34 cellular contexts compared by ENCODE assay signal in the genomic region with DNA sequence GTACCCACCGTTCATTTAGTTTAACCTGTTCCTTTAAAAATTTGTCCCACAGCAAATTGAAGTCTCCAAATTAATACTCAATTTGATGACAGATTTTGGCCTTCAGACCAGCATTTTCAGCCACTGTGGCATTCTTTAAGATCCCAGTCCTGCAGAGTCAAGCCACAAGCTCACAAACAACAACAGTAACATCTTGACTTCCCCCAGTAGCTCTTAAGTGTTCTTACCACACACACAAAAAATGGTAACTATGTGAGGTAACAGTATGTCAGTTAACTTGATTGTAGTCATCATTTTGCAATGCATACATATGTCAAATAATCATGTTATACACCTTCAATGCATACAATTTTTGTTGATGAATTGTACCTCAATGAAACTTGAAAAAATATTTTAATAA.
"Had no signal": no experiment of that assay in that cellular context is flagged by ENCODE, and none has a peak within 500 bp of the region (broad histone marks: within the 10 kb centered on the region; RNA-seq: fewer than 3 reads in every experiment).

No MANE protein-coding gene starts in this region.

- H3K36me3 ChIP-seq: adrenal gland, ascending aorta, cardiac muscle cell, esophagus muscularis mucosa, gastrocnemius medialis, heart left ventricle had no signal

- H3K9me3 ChIP-seq: adrenal gland, ascending aorta, body of pancreas, esophagus muscularis mucosa, gastrocnemius medialis had no signal

- H3K27ac ChIP-seq: adrenal gland, ascending aorta, body of pancreas, cardiac muscle cell, esophagus muscularis mucosa, foreskin keratinocyte, gastrocnemius medialis, heart left ventricle, VCaP had no signal

- H3K4me3 ChIP-seq: adrenal gland, ascending aorta, body of pancreas, cardiac muscle cell, esophagus muscularis mucosa, gastrocnemius medialis, heart left ventricle had no signal

- ATAC-seq: activated CD8-positive, alpha-beta T cell treated with anti-CD3 and anti-CD28 coated beads for 36 hours; activated naive CD8-positive, alpha-beta T cell treated with anti-CD3 and anti-CD28 coated beads, Interleukin-2, amount 50 U/mL, for 24 hours; activated T-cell treated with anti-CD3 and anti-CD28 coated beads, Interleukin-2, amount 50 U/mL, for 4 hours; activated T-helper 17 cell treated with anti-CD3 and anti-CD28 coated beads, Interleukin-2, amount 50 U/mL, for 72 hours; body of pancreas; effector memory CD8-positive, alpha-beta T cell; gastrocnemius medialis; heart left ventricle; T-helper 17 cell; WTC11 had no signal

- H3K4me3 Mint-ChIP-seq: activated CD8-positive, alpha-beta T cell treated with anti-CD3 and anti-CD28 coated beads for 36 hours; activated naive CD4-positive, alpha-beta T cell treated with anti-CD3 and anti-CD28 coated beads for 36 hours; activated naive CD4-positive, alpha-beta T cell treated with anti-CD3 and anti-CD28 coated beads, Interleukin-2, amount 50 U/mL, for 24 hours; activated naive CD8-positive, alpha-beta T cell treated with anti-CD3 and anti-CD28 coated beads for 36 hours; activated naive CD8-positive, alpha-beta T cell treated with anti-CD3 and anti-CD28 coated beads, Interleukin-2, amount 50 U/mL, for 24 hours; activated T-cell treated with anti-CD3 and anti-CD28 coated beads, Interleukin-2, amount 50 U/mL, for 4 hours; activated T-helper 17 cell treated with anti-CD3 and anti-CD28 coated beads, Interleukin-2, amount 50 U/mL, for 72 hours; effector memory CD8-positive, alpha-beta T cell; T-helper 17 cell; T-helper 2 cell treated with Interferon-gamma antibody and Interleukin-4, amounts not matched to agents 5 μg/mL and 100 μg/mL, for 36 hours; WTC11 had no signal

- FAIRE-seq: colon had no signal

- H3K4me1 ChIP-seq: adrenal gland, ascending aorta, body of pancreas, esophagus muscularis mucosa, foreskin keratinocyte, gastrocnemius medialis, heart left ventricle had no signal

- H3K27me3 Mint-ChIP-seq: activated CD8-positive, alpha-beta T cell treated with anti-CD3 and anti-CD28 coated beads for 36 hours; activated naive CD4-positive, alpha-beta T cell treated with anti-CD3 and anti-CD28 coated beads, Interleukin-2, amount 50 U/mL, for 24 hours; activated naive CD8-positive, alpha-beta T cell treated with anti-CD3 and anti-CD28 coated beads for 36 hours; activated naive CD8-positive, alpha-beta T cell treated with anti-CD3 and anti-CD28 coated beads, Interleukin-2, amount 50 U/mL, for 24 hours; activated T-helper 17 cell treated with anti-CD3 and anti-CD28 coated beads, Interleukin-2, amount 50 U/mL, for 72 hours; effector memory CD8-positive, alpha-beta T cell; T-helper 17 cell had no signal

- H3K36me3 Mint-ChIP-seq: activated naive CD4-positive, alpha-beta T cell treated with anti-CD3 and anti-CD28 coated beads, Interleukin-2, amount 50 U/mL, for 24 hours; activated naive CD8-positive, alpha-beta T cell treated with anti-CD3 and anti-CD28 coated beads for 36 hours; WTC11 had no signal

- H3K4me1 Mint-ChIP-seq: activated naive CD4-positive, alpha-beta T cell treated with anti-CD3 and anti-CD28 coated beads, Interleukin-2, amount 50 U/mL, for 24 hours; activated naive CD8-positive, alpha-beta T cell treated with anti-CD3 and anti-CD28 coated beads for 36 hours; activated naive CD8-positive, alpha-beta T cell treated with anti-CD3 and anti-CD28 coated beads, Interleukin-2, amount 50 U/mL, for 24 hours; activated T-helper 17 cell treated with anti-CD3 and anti-CD28 coated beads, Interleukin-2, amount 50 U/mL, for 72 hours; T-helper 17 cell had no signal

- H3K27me3 ChIP-seq: ascending aorta, body of pancreas, cardiac muscle cell, esophagus muscularis mucosa, foreskin keratinocyte, gastrocnemius medialis, heart left ventricle had no signal

- DNase-seq: activated CD4-positive, alpha-beta T cell treated with anti-CD3 and anti-CD28 coated beads for 48 hours; activated CD4-positive, alpha-beta T cell treated with anti-CD3 and anti-CD28 coated beads, Interleukin-2, amount 50 U/mL, for 1 hour; activated CD4-positive, alpha-beta T cell treated with anti-CD3 and anti-CD28 coated beads, Interleukin-2, amount 50 U/mL, for 48 hours; activated CD8-positive, alpha-beta memory T cell treated with anti-CD3 and anti-CD28 coated beads for 24 hours; activated CD8-positive, alpha-beta T cell treated with anti-CD3 and anti-CD28 coated beads for 36 hours; activated effector memory CD4-positive, alpha-beta T cell treated with Interleukin-2 at 50 U/mL for 16 hours; activated naive CD4-positive, alpha-beta T cell treated with anti-CD3 and anti-CD28 coated beads for 36 hours; activated naive CD8-positive, alpha-beta T cell treated with anti-CD3 and anti-CD28 coated beads for 36 hours; activated naive CD8-positive, alpha-beta T cell treated with anti-CD3 and anti-CD28 coated beads, Interleukin-2, amount 50 U/mL, for 24 hours; activated T-cell treated with anti-CD3 and anti-CD28 coated beads, Interleukin-2, amount 50 U/mL, for 4 hours; adrenal gland; body of pancreas; central memory CD4-positive, alpha-beta T cell; cortex of kidney; dermis blood vessel endothelial cell; effector CD4-positive, alpha-beta T cell; effector memory CD8-positive, alpha-beta T cell; erythroblast; gastrocnemius medialis; glutamatergic neuron; heart left ventricle; T-helper 1 cell; T-helper 17 cell; T1000 had no signal

- H3K27ac Mint-ChIP-seq: activated CD8-positive, alpha-beta T cell treated with anti-CD3 and anti-CD28 coated beads for 36 hours; activated naive CD4-positive, alpha-beta T cell treated with anti-CD3 and anti-CD28 coated beads for 36 hours; activated naive CD4-positive, alpha-beta T cell treated with anti-CD3 and anti-CD28 coated beads, Interleukin-2, amount 50 U/mL, for 24 hours; activated naive CD8-positive, alpha-beta T cell treated with anti-CD3 and anti-CD28 coated beads for 36 hours; activated naive CD8-positive, alpha-beta T cell treated with anti-CD3 and anti-CD28 coated beads, Interleukin-2, amount 50 U/mL, for 24 hours; activated T-helper 17 cell treated with anti-CD3 and anti-CD28 coated beads, Interleukin-2, amount 50 U/mL, for 72 hours; effector memory CD8-positive, alpha-beta T cell; T-helper 17 cell; T-helper 2 cell treated with Interferon-gamma antibody and Interleukin-4, amounts not matched to agents 5 μg/mL and 100 μg/mL, for 36 hours; WTC11 had no signal
